In genomic region chr19:1445185-1445931, GRCh38 we compare ENCODE assay signal across 8 cellular contexts. TPM values are rescaled to one million over a fixed set of nuclear protein-coding genes. Genes with fewer than 3 reads are reported as not detected.
DNase-seq lines count a peak whose midpoint lies in the region; ATAC-seq, FAIRE-seq and TF ChIP-seq lines count a peak whose summit lies in the region.

No MANE protein-coding gene starts in this region.

- H3F3A ChIP-seq in Loucy (ENCODE audit: low read depth) = peaks cover 2% of the 10 kb centered on the region; the same call in 1 of the 2 replicates

- H4K20me1 ChIP-seq in Loucy (ENCODE audit: insufficient read depth, low read length, poor library complexity, severe bottlenecking) (peaks cover 30% of the 10 kb centered on the region), GM12878 (ENCODE audit: control insufficient read depth, insufficient read depth) (no peaks in the 10 kb centered on the region)

- peaks cover 24% of the 10 kb centered on the region for H3K79me2 ChIP-seq in Loucy (ENCODE audit: insufficient read depth, low read length)
- H3K79me2 ChIP-seq in GM12878 (ENCODE audit: control insufficient read depth, insufficient read depth, low read length) = peaks cover 9% of the 10 kb centered on the region

- H2AFZ ChIP-seq in Loucy (ENCODE audit: low read length) = no peak overlapping the region
- H2AFZ ChIP-seq in GM12878 (ENCODE audit: control insufficient read depth, low read depth, low read length) = peak overlapping the region; percentile 41

- no peak for TF ChIP-seq EP300 in GM12878 (IDR thresholded peaks at IDR 0.05; ENCODE audit: borderline replicate concordance in 1 of 2, control insufficient read depth in 1 of 2, low read depth in 2 of 2, low read length in 2 of 2)

- H3K9me3 Mint-ChIP-seq in CD4-positive, alpha-beta T cell = no peaks in the 10 kb centered on the region

- FAIRE-seq in GM12878 (lab: Jason Lieb, UNC) = no peak

- no TSS peak for BruUV-seq in GM12878 (replicated peaks; lab: Mats Ljungman, UMichigan)

- in situ Hi-C loops in GM12878 (cut with MboI) = no loop called here

- H3K27me3 ChIP-seq in CD4-positive, alpha-beta T cell (ENCODE audit: control insufficient read depth, insufficient read depth, low read length) = peaks cover 44% of the 10 kb centered on the region
- no peaks in the 10 kb centered on the region for H3K27me3 ChIP-seq in Loucy (ENCODE audit: insufficient read depth, low read length, poor library complexity, severe bottlenecking)
- peaks cover 4 to 9% of the 10 kb centered on the region in 2 experiments; a peak in 3 of 4 replicates for H3K27me3 ChIP-seq in GM12878 (replicated peaks in 1 of 2; ENCODE audit: control insufficient read depth in 2 of 2, insufficient read depth in 2 of 2, low read length in 1 of 2)
- peaks cover 33% of the 10 kb centered on the region for H3K27me3 ChIP-seq in iPS-15b (ENCODE audit: control insufficient read depth, insufficient read depth, low read length)
- peaks cover 35% of the 10 kb centered on the region for H3K27me3 ChIP-seq in skeletal muscle satellite cell (ENCODE audit: control insufficient read depth, insufficient read depth, low read length)

- H3K9me3 ChIP-seq in CD4-positive, alpha-beta T cell (ENCODE audit: control insufficient read depth, low read length) = no peaks in the 10 kb centered on the region
- no peaks in the 10 kb centered on the region for H3K9me3 ChIP-seq in Loucy (ENCODE audit: insufficient read depth, low read depth, low read length)
- no peaks in the 10 kb centered on the region for H3K9me3 ChIP-seq in GM12878 (replicated peaks; ENCODE audit: control insufficient read depth, insufficient read depth, low read length)
- H3K9me3 ChIP-seq in iPS-15b (ENCODE audit: control insufficient read depth, insufficient read depth, low read length) = no peaks in the 10 kb centered on the region
- H3K9me3 ChIP-seq in skeletal muscle satellite cell (replicated peaks; ENCODE audit: low read length) = no peaks in the 10 kb centered on the region

- H3K36me3 Mint-ChIP-seq in CD4-positive, alpha-beta T cell (ENCODE audit: low read depth) = peaks cover 26% of the 10 kb centered on the region

- no peak overlapping the region for H3K27ac ChIP-seq in CD4-positive, alpha-beta T cell (ENCODE audit: low read depth, low read length)
- H3K27ac ChIP-seq in GM12878 (ENCODE audit: control insufficient read depth, insufficient read depth) = no peak overlapping the region

- H3K4me3 ChIP-seq in Loucy (ENCODE audit: low read length, poor library complexity, severe bottlenecking) = peak overlapping the region; percentile 65
- H3K4me3 ChIP-seq in GM12878 = peak overlapping the region; percentile 47
- peak overlapping the region; percentile 58 for H3K4me3 ChIP-seq in iPS-15b (ENCODE audit: low read depth, low read length)
- H3K4me3 ChIP-seq in skeletal muscle satellite cell (ENCODE audit: low read length) = no peak overlapping the region

- intact Hi-C loops in CD4-positive, alpha-beta T cell (cut with DNase I, micrococcal nuclease) = loop anchor here in 1 of 2 experiments (2.0 kb wide), 2 partner anchors 25 to 69 kb away; no protein-coding TSS in a partner anchor
- intact Hi-C loops in GM12878 (cut with micrococcal nuclease; ENCODE audit: unreplicated experiment) = no loop called here

- peak; percentile 55 to 79 (median 68) for DNase-seq in CD4-positive, alpha-beta T cell
- peak; percentile 71 for DNase-seq in T-helper 9 cell
- no peak for DNase-seq in GM12878 (ENCODE audit: low read depth, low spot score)
- DNase-seq in NCI-H2107 treated with DMSO at 0.1 percent for 48 hours (lab: John Stamatoyannopoulos, UW; ENCODE audit: unreplicated experiment) = no peak

- peaks cover 27% of the 10 kb centered on the region for H3K27me3 Mint-ChIP-seq in CD4-positive, alpha-beta T cell

- CTCF ChIA-PET in CD4-positive, alpha-beta T cell (lab: Charles Lee) = interaction anchor here (0.8 to 2.5 kb wide), 8 partner anchors 10 to 166 kb away, joined by 3 to 16 read pairs (median 4); no protein-coding TSS in a partner anchor
- CTCF ChIA-PET in GM12878 (lab: Yijun Ruan, JAX) = interaction anchor here (0.7 to 2.5 kb wide), 5 partner anchors 13 to 201 kb away, joined by 3 to 11 read pairs (median 4); no protein-coding TSS in a partner anchor

- SMC1A ChIA-PET in GM12878 (lab: Charles Lee; ENCODE audit: uncharacterized antibody, unreplicated experiment) = interaction anchor here (1.2 kb wide), 1 partner anchor 321 kb away, joined by 3 read pairs; no protein-coding TSS in a partner anchor

- RAD21 ChIA-PET in GM12878 (lab: Charles Lee; ENCODE audit: unreplicated experiment) = no interaction called here

- no peaks in the 10 kb centered on the region for H3K9me2 ChIP-seq in Loucy (replicated peaks; ENCODE audit: low read depth, low read length)

- ATAC-seq in CD4-positive, alpha-beta T cell (ENCODE audit: poor library complexity) = peak; percentile 86
- ATAC-seq in GM21360 (IDR thresholded peaks at IDR 0.05; ENCODE audit: unreplicated experiment) (peak; percentile 71), GM12878 (peak; percentile 94)

- H3K4me1 Mint-ChIP-seq in CD4-positive, alpha-beta T cell (ENCODE audit: low read depth) = peaks cover 22% of the 10 kb centered on the region

- no peak overlapping the region for H3K9ac ChIP-seq in Loucy (ENCODE audit: low read depth, low read length, poor library complexity, severe bottlenecking)
- peak overlapping the region; percentile 44; the same call in 1 of the 2 replicates for H3K9ac ChIP-seq in GM12878 (ENCODE audit: control insufficient read depth, insufficient read depth, low read length)
- H3K9ac ChIP-seq in iPS-15b (ENCODE audit: low read depth, low read length) = no peak overlapping the region
- no peak overlapping the region for H3K9ac ChIP-seq in skeletal muscle satellite cell (ENCODE audit: low read depth, low read length)

- peak; percentile 55 for TF ChIP-seq RAD21 in GM12878 (IDR thresholded peaks at IDR 0.05; ENCODE audit: insufficient read depth, low read depth, low read length)

- no peak overlapping the region for H3K27ac Mint-ChIP-seq in CD4-positive, alpha-beta T cell

- peak overlapping the region; percentile 69 for H3K4me3 Mint-ChIP-seq in CD4-positive, alpha-beta T cell

- H3K4me2 ChIP-seq in Loucy (ENCODE audit: low read depth, low read length, poor library complexity, severe bottlenecking) = peak overlapping the region; percentile 81
- peak overlapping the region; percentile 86 for H3K4me2 ChIP-seq in GM12878 (ENCODE audit: control insufficient read depth, insufficient read depth)
- peak overlapping the region; percentile 79 for H3K4me2 ChIP-seq in skeletal muscle satellite cell (ENCODE audit: low read length)

- no peak; the same call in 1 of the 2 replicates for TF ChIP-seq POLR2A in GM12878 (IDR thresholded peaks at IDR 0.05; ENCODE audit: low read depth, low read length)

- H3K4me1 ChIP-seq in Loucy (ENCODE audit: insufficient read depth, low read length, poor library complexity, severe bottlenecking) (peaks cover 20% of the 10 kb centered on the region), GM12878 (ENCODE audit: control insufficient read depth, insufficient read depth, low read length) (peaks cover 7% of the 10 kb centered on the region), iPS-15b (ENCODE audit: control insufficient read depth, insufficient read depth, low read length) (peaks cover 3% of the 10 kb centered on the region), skeletal muscle satellite cell (ENCODE audit: control insufficient read depth, insufficient read depth, low read length) (peaks cover 18% of the 10 kb centered on the region)

- TF ChIP-seq CTCF in CD4-positive, alpha-beta T cell (IDR thresholded peaks at IDR 0.05) = peak; percentile 87
- TF ChIP-seq CTCF in Loucy (conservative IDR thresholded peaks at IDR 0.05; ENCODE audit: low read length) = peak; percentile 79
- TF ChIP-seq CTCF in GM12878 (IDR thresholded peaks at IDR 0.05 in 2 of 3, conservative IDR thresholded peaks at IDR 0.05 in 1 of 3; ENCODE audit: control insufficient read depth in 2 of 3, extremely low read depth in 1 of 3, insufficient read depth in 1 of 3, low read depth in 3 of 3, low read length in 3 of 3) = peak; percentile 82 to 94 (median 94)

- H3K36me3 ChIP-seq in Loucy (ENCODE audit: insufficient read depth, low read length) (peaks cover 23% of the 10 kb centered on the region), GM12878 (ENCODE audit: control insufficient read depth in 2 of 2, insufficient read depth in 2 of 2, low read length in 1 of 2) (peaks cover 14 to 16% of the 10 kb centered on the region in 2 experiments), iPS-15b (ENCODE audit: control insufficient read depth, insufficient read depth, low read length) (peaks cover 20% of the 10 kb centered on the region), skeletal muscle satellite cell (ENCODE audit: insufficient read depth, low read length) (peaks cover 27% of the 10 kb centered on the region)

- WGBS in GM12878 (ENCODE audit: insufficient coverage, insufficient replicate concordance, low lambda C conversion rate, missing lambda C conversion rate) = 2% methylated on average over 48 of the region's 70 CpGs

- POLR2A ChIA-PET in CD4-positive, alpha-beta T cell (lab: Charles Lee) = interaction anchor here (1.1 to 1.7 kb wide), 6 partner anchors 10 to 176 kb away, joined by 4 to 8 read pairs (median 5); partner anchors contain the start of gene CIRBP
- POLR2A ChIA-PET in GM12878 (lab: Charles Lee) = no interaction called here

RNA-seq across cellular contexts. Expression of gene APC2, which starts 4.6 kb away (rescaled TPM):
- under 1 TPM; 0.20 to 0.30 TPM for total RNA-seq in CD4-positive, alpha-beta T cell
- 0.34 and 0.46 TPM in 2 replicates for total RNA-seq in GM12878 (2013; cell fraction: nucleolus; rRNA removed)
- total RNA-seq in GM12878 (2014; rRNA removed) (under 0.01 and 0.11 TPM in 2 replicates), GM12878 (2014; rRNA removed; fragmentation: Illumina TruSeq; extraction: Trizol) (0.05 TPM in 1 of 2 replicates, not detected in the other), GM12878 (2021) (0.08 and 0.26 TPM in 2 replicates)
- polyA plus RNA-seq in GM12878 (2011; ENCODE audit: low read depth) = 0.31 TPM
- polyA plus RNA-seq in GM12878 (2011; rRNA removed) (not detected in 2 replicates), GM12878 (2014; fragmentation: Illumina TruSeq; extraction: Trizol) (not detected in 2 replicates), GM12878 (2014; fragmentation: Nextera tagmentation; extraction: Ambion mirVana) (under 1 TPM in 1 of 2 experiments, not detected in 1; 0.02 TPM), GM12878 (2014; rRNA removed) (0.16 and 0.73 TPM in 2 replicates), GM12878 (2016; fragmentation: Nextera tagmentation; extraction: Ambion mirVana) (under 1 TPM in 1 of 2 experiments, not detected in 1; 0.04 TPM)
- 0.03 TPM in 1 of 2 replicates, not detected in the other for polyA plus RNA-seq in GM12878 (2011; cell fraction: cytosol; rRNA removed)
- polyA plus RNA-seq in GM12878 (2011; cell fraction: nucleus; rRNA removed) = 0.18 and 0.38 TPM in 2 replicates
- 0.27 and 0.43 TPM in 2 replicates for polyA plus RNA-seq in GM12878 (2012)
- 0.05 TPM in 1 of 2 replicates, not detected in the other for polyA minus RNA-seq in GM12878 (2011; rRNA and poly(A)+ RNA removed)
- not detected in 2 replicates for polyA minus RNA-seq in GM12878 (2011; cell fraction: cytosol; rRNA and poly(A)+ RNA removed)
- polyA minus RNA-seq in GM12878 (2011; cell fraction: nucleus; rRNA and poly(A)+ RNA removed) = 0.12 and 0.38 TPM in 2 replicates
- under 0.01 and 0.51 TPM in 2 replicates for total RNA-seq in skeletal muscle satellite cell (2012; rRNA removed)

RNA-seq across cellular contexts. Expression of gene RPS15, which starts 7.2 kb away (rescaled TPM):
- 1,000 to 10,000 TPM; 2,193 to 2,200 TPM for total RNA-seq in CD4-positive, alpha-beta T cell
- total RNA-seq in GM12878 (2013; cell fraction: nucleolus; rRNA removed) = 239 and 289 TPM in 2 replicates
- total RNA-seq in GM12878 (2014; rRNA removed) = 1,524 and 1,715 TPM in 2 replicates
- 972 and 1,030 TPM in 2 replicates for total RNA-seq in GM12878 (2014; rRNA removed; fragmentation: Illumina TruSeq; extraction: Trizol)
- total RNA-seq in GM12878 (2021) = 2,219 and 2,315 TPM in 2 replicates
- 7,786 TPM for polyA plus RNA-seq in GM12878 (2011; ENCODE audit: low read depth)
- polyA plus RNA-seq in GM12878 (2011; rRNA removed) = 524 and 1,111 TPM in 2 replicates
- 3,186 and 3,536 TPM in 2 replicates for polyA plus RNA-seq in GM12878 (2011; cell fraction: cytosol; rRNA removed)
- 1,362 and 1,364 TPM in 2 replicates for polyA plus RNA-seq in GM12878 (2011; cell fraction: nucleus; rRNA removed)
- 3,088 and 3,408 TPM in 2 replicates for polyA plus RNA-seq in GM12878 (2012)
- polyA plus RNA-seq in GM12878 (2014; fragmentation: Illumina TruSeq; extraction: Trizol) = 209 and 786 TPM in 2 replicates
- 100 to 1,000 TPM; 559 to 717 TPM for polyA plus RNA-seq in GM12878 (2014; fragmentation: Nextera tagmentation; extraction: Ambion mirVana)
- polyA plus RNA-seq in GM12878 (2014; rRNA removed) = 3,158 and 3,344 TPM in 2 replicates
- 1,000 to 10,000 TPM; 1,763 to 1,909 TPM for polyA plus RNA-seq in GM12878 (2016; fragmentation: Nextera tagmentation; extraction: Ambion mirVana)
- 256 and 857 TPM in 2 replicates for polyA minus RNA-seq in GM12878 (2011; rRNA and poly(A)+ RNA removed)
- polyA minus RNA-seq in GM12878 (2011; cell fraction: cytosol; rRNA and poly(A)+ RNA removed) = 796 and 851 TPM in 2 replicates
- 184 and 257 TPM in 2 replicates for polyA minus RNA-seq in GM12878 (2011; cell fraction: nucleus; rRNA and poly(A)+ RNA removed)
- total RNA-seq in skeletal muscle satellite cell (2012; rRNA removed) = 803 and 928 TPM in 2 replicates

RNA-seq across cellular contexts. Expression of gene C19orf25, which starts 33.7 kb away (rescaled TPM):
- total RNA-seq in CD4-positive, alpha-beta T cell = 10 to 100 TPM; 14.9 to 15.8 TPM
- 69.0 and 71.0 TPM in 2 replicates for total RNA-seq in GM12878 (2013; cell fraction: nucleolus; rRNA removed)
- 36.3 and 38.3 TPM in 2 replicates for total RNA-seq in GM12878 (2014; rRNA removed)
- total RNA-seq in GM12878 (2014; rRNA removed; fragmentation: Illumina TruSeq; extraction: Trizol) = 11.7 and 14.8 TPM in 2 replicates
- 36.5 and 37.5 TPM in 2 replicates for total RNA-seq in GM12878 (2021)
- polyA plus RNA-seq in GM12878 (2011; ENCODE audit: low read depth) = 4.5 TPM
- 6.3 and 13.6 TPM in 2 replicates for polyA plus RNA-seq in GM12878 (2011; rRNA removed)
- polyA plus RNA-seq in GM12878 (2011; cell fraction: cytosol; rRNA removed) = 26.6 and 50.8 TPM in 2 replicates
- polyA plus RNA-seq in GM12878 (2011; cell fraction: nucleus; rRNA removed) = 37.5 and 49.9 TPM in 2 replicates
- polyA plus RNA-seq in GM12878 (2012) = 18.6 and 22.1 TPM in 2 replicates
- 4.2 and 13.2 TPM in 2 replicates for polyA plus RNA-seq in GM12878 (2014; fragmentation: Illumina TruSeq; extraction: Trizol)
- polyA plus RNA-seq in GM12878 (2014; fragmentation: Nextera tagmentation; extraction: Ambion mirVana) = 1 to 10 TPM; 1.2 to 3.9 TPM
- polyA plus RNA-seq in GM12878 (2014; rRNA removed) = 42.5 and 52.5 TPM in 2 replicates
- polyA plus RNA-seq in GM12878 (2016; fragmentation: Nextera tagmentation; extraction: Ambion mirVana) = 10 to 100 TPM; 60.9 to 67.0 TPM
- polyA minus RNA-seq in GM12878 (2011; rRNA and poly(A)+ RNA removed) = 4.5 and 13.9 TPM in 2 replicates
- polyA minus RNA-seq in GM12878 (2011; cell fraction: cytosol; rRNA and poly(A)+ RNA removed) = 8.7 and 11.5 TPM in 2 replicates
- polyA minus RNA-seq in GM12878 (2011; cell fraction: nucleus; rRNA and poly(A)+ RNA removed) = 11.2 and 27.7 TPM in 2 replicates
- total RNA-seq in skeletal muscle satellite cell (2012; rRNA removed) = 25.3 and 32.4 TPM in 2 replicates

RNA-seq across cellular contexts. Expression of gene DAZAP1, which starts 38.0 kb away (rescaled TPM):
- 100 to 1,000 TPM; 128 to 133 TPM for total RNA-seq in CD4-positive, alpha-beta T cell
- total RNA-seq in GM12878 (2013; cell fraction: nucleolus; rRNA removed) = 111 and 128 TPM in 2 replicates
- total RNA-seq in GM12878 (2014; rRNA removed) = 122 and 127 TPM in 2 replicates
- total RNA-seq in GM12878 (2014; rRNA removed; fragmentation: Illumina TruSeq; extraction: Trizol) = 82.5 and 93.4 TPM in 2 replicates
- 223 and 240 TPM in 2 replicates for total RNA-seq in GM12878 (2021)
- 23.5 TPM for polyA plus RNA-seq in GM12878 (2011; ENCODE audit: low read depth)
- 110 and 123 TPM in 2 replicates for polyA plus RNA-seq in GM12878 (2011; rRNA removed)
- 47.6 and 72.8 TPM in 2 replicates for polyA plus RNA-seq in GM12878 (2011; cell fraction: cytosol; rRNA removed)
- polyA plus RNA-seq in GM12878 (2011; cell fraction: nucleus; rRNA removed) = 106 and 159 TPM in 2 replicates
- polyA plus RNA-seq in GM12878 (2012) = 71.1 and 77.1 TPM in 2 replicates
- polyA plus RNA-seq in GM12878 (2014; fragmentation: Illumina TruSeq; extraction: Trizol) = 69.0 and 91.2 TPM in 2 replicates
- polyA plus RNA-seq in GM12878 (2014; fragmentation: Nextera tagmentation; extraction: Ambion mirVana) = 10 to 100 TPM in 1 of 2 experiments, 1 to 10 TPM in 1; 9.9 to 27.7 TPM
- polyA plus RNA-seq in GM12878 (2014; rRNA removed) = 164 and 194 TPM in 2 replicates
- 10 to 100 TPM; 16.9 to 17.9 TPM for polyA plus RNA-seq in GM12878 (2016; fragmentation: Nextera tagmentation; extraction: Ambion mirVana)
- polyA minus RNA-seq in GM12878 (2011; rRNA and poly(A)+ RNA removed) = 27.9 and 29.7 TPM in 2 replicates
- polyA minus RNA-seq in GM12878 (2011; cell fraction: cytosol; rRNA and poly(A)+ RNA removed) = 26.6 and 31.5 TPM in 2 replicates
- polyA minus RNA-seq in GM12878 (2011; cell fraction: nucleus; rRNA and poly(A)+ RNA removed) = 17.4 and 38.3 TPM in 2 replicates
- total RNA-seq in skeletal muscle satellite cell (2012; rRNA removed) = 54.8 and 58.5 TPM in 2 replicates

RNA-seq across cellular contexts. Expression of gene GAMT, which starts 44.0 kb away (rescaled TPM):
- total RNA-seq in CD4-positive, alpha-beta T cell = 10 to 100 TPM; 11.0 to 13.0 TPM
- total RNA-seq in GM12878 (2013; cell fraction: nucleolus; rRNA removed) = 6.5 and 6.7 TPM in 2 replicates
- total RNA-seq in GM12878 (2014; rRNA removed) (50.1 and 55.2 TPM in 2 replicates), GM12878 (2014; rRNA removed; fragmentation: Illumina TruSeq; extraction: Trizol) (22.5 and 24.9 TPM in 2 replicates), GM12878 (2021) (49.1 and 52.0 TPM in 2 replicates)
- 9.2 TPM for polyA plus RNA-seq in GM12878 (2011; ENCODE audit: low read depth)
- polyA plus RNA-seq in GM12878 (2011; rRNA removed) (4.7 and 13.0 TPM in 2 replicates), GM12878 (2014; fragmentation: Illumina TruSeq; extraction: Trizol) (8.3 and 28.5 TPM in 2 replicates), GM12878 (2014; fragmentation: Nextera tagmentation; extraction: Ambion mirVana) (1 to 10 TPM; 1.6 to 5.6 TPM), GM12878 (2014; rRNA removed) (56.0 and 65.8 TPM in 2 replicates), GM12878 (2016; fragmentation: Nextera tagmentation; extraction: Ambion mirVana) (100 to 1,000 TPM; 122 to 131 TPM)
- polyA plus RNA-seq in GM12878 (2011; cell fraction: cytosol; rRNA removed) = 13.6 and 22.1 TPM in 2 replicates
- polyA plus RNA-seq in GM12878 (2011; cell fraction: nucleus; rRNA removed) = 11.4 and 12.7 TPM in 2 replicates
- polyA plus RNA-seq in GM12878 (2012) = 28.9 and 29.0 TPM in 2 replicates
- 4.2 and 10.8 TPM in 2 replicates for polyA minus RNA-seq in GM12878 (2011; rRNA and poly(A)+ RNA removed)
- 4.5 and 11.0 TPM in 2 replicates for polyA minus RNA-seq in GM12878 (2011; cell fraction: cytosol; rRNA and poly(A)+ RNA removed)
- polyA minus RNA-seq in GM12878 (2011; cell fraction: nucleus; rRNA and poly(A)+ RNA removed) = 2.1 and 5.4 TPM in 2 replicates
- total RNA-seq in skeletal muscle satellite cell (2012; rRNA removed) = 25.6 and 31.5 TPM in 2 replicates

Comparison
In these comparisons a context has a peak if more than half of its experiments do, and no peak if none do; other contexts are left out.
1. DNase-seq: peak in CD4-positive, alpha-beta T cell (10 of 10) and T-helper 9 cell (single experiment); none in GM12878 (single experiment) and NCI-H2107 treated with DMSO at 0.1 percent for 48 hours (single experiment).
2. Peak in every context shown above with its lines, with median percentiles within 50 percentile points of each other: ATAC-seq, CTCF ChIP-seq and H3K4me2 ChIP-seq.